ENCODE assay signal across 10 cellular contexts in the genomic region with DNA sequence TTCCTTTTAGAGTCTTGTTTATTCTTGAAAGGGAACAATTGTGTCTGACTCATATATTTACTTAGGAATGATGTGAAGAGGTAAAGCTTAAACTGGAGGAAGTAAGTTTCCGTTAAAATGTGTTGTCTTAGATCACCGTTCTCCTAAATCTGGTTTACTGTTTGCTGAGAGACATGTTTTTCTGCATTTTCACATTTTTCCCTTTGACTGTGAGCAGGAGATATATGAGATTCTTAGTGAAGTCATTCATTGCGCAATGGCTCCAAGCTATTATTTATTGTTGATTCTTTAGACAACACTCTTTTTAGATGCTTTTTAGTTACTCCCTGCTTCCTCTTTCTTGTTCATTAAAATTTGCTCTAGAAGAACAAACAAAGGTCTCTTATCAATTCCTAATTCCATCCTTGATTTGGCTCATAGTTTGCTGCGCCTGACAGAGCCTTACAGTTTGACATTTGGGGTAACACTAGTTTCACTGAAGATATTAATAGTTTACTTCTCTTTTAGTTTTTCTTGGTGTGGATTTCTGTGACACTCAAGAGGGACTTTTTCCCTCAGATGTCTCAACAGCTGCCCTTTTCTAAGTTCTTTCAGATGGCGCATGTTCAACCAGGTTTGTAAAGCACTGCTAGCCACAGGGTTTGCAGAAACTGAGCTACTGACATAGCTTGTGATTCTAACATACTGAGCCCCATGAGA. TPM values are rescaled to one million over a fixed set of nuclear protein-coding genes. Genes with fewer than 3 reads are reported as not detected.
A peak's percentile ranks its signal among the peaks of the same experiment; 100 is the strongest.
DNase-seq lines count a peak whose midpoint lies in the region; ATAC-seq and TF ChIP-seq lines count a peak whose summit lies in the region.
"Had no signal": no experiment of that assay in that cellular context is flagged by ENCODE, and none has a peak within 500 bp of the region (broad histone marks: within the 10 kb centered on the region; RNA-seq: fewer than 3 reads in every experiment).

No MANE protein-coding gene starts in this region.

- H3K36me3 ChIP-seq in esophagus squamous epithelium = no peaks in the 10 kb centered on the region

- ATAC-seq in GM19438 (IDR thresholded peaks at IDR 0.05; ENCODE audit: low read depth, unreplicated experiment) = peak; percentile 47
- ATAC-seq in HG03354 (IDR thresholded peaks at IDR 0.05; ENCODE audit: poor library complexity, severe bottlenecking, unreplicated experiment) = peak; percentile 63

- TF ChIP-seq CTCF in AG10803 (conservative IDR thresholded peaks at IDR 0.05; ENCODE audit: low read length) (no peak), cardiac fibroblast (IDR thresholded peaks at IDR 0.05; ENCODE audit: low read depth, low read length) (no peak), esophagus squamous epithelium (IDR thresholded peaks at IDR 0.05) (no peak)

- H3K27ac ChIP-seq in esophagus squamous epithelium = peak overlapping the region in 1 of 4 donors; percentile 9
- H3K27ac ChIP-seq: VCaP had no signal

- no peak for TF ChIP-seq POLR2A in esophagus squamous epithelium (IDR thresholded peaks at IDR 0.05)

- intact Hi-C loops in esophagus squamous epithelium (cut with DNase I) = no loop called here

- 48 to 52% methylated on average over 5 of the region's 5 CpGs for WGBS in esophagus squamous epithelium, 2 donors

- H3K9me3 ChIP-seq in esophagus squamous epithelium = no peaks in the 10 kb centered on the region

- H3K27me3 ChIP-seq in esophagus squamous epithelium = no peaks in the 10 kb centered on the region

- H3K4me1 ChIP-seq in esophagus squamous epithelium = peaks cover 0 to 21% (median 0%) of the 10 kb centered on the region in 3 donors

- DNase-seq in AG10803 (ENCODE audit: low read depth) = peak; percentile 10
- peak; percentile 28 to 58 for DNase-seq in cardiac fibroblast (ENCODE audit: low read depth in 2 of 2)
- no peak for DNase-seq in NCI-H1930 (lab: John Stamatoyannopoulos, UW)
- no peak for DNase-seq in 8988T
- DNase-seq in activated naive CD4-positive, alpha-beta T cell treated with Interleukin-2 at 50 U/mL for 16 hours = no peak
- no peak for DNase-seq in esophagus squamous epithelium (lab: John Stamatoyannopoulos, UW)
- DNase-seq: EL had no signal

- H3K4me3 ChIP-seq in AG10803 (ENCODE audit: low read length) = no peak overlapping the region
- no peak overlapping the region for H3K4me3 ChIP-seq in cardiac fibroblast (replicated peaks in 1 of 2; ENCODE audit: low read depth in 2 of 2, low read length in 2 of 2)
- H3K4me3 ChIP-seq in esophagus squamous epithelium = no peak overlapping the region

RNA-seq across cellular contexts. Expression of gene CLECL1, which starts 11.4 kb away (rescaled TPM):
- 1 to 10 TPM in 1 of 4 donors, not detected in 3; 1.1 TPM for total RNA-seq in esophagus squamous epithelium

RNA-seq across cellular contexts. Expression of gene CD69, which starts 39.2 kb away (rescaled TPM):
- total RNA-seq in esophagus squamous epithelium = 1 to 10 TPM in 3 of 4 donors, under 1 TPM in 1; 0.99 to 6.7 (median 2.7) TPM

RNA-seq across cellular contexts. Expression of gene CLEC2D, which starts 52.0 kb away (rescaled TPM):
- 10 to 100 TPM in 1 of 4 donors, 1 to 10 TPM in 3; 1.6 to 11.8 (median 4.3) TPM for total RNA-seq in esophagus squamous epithelium

Comparison
In these comparisons a context has a peak if more than half of its experiments do, and no peak if none do; other contexts are left out.
1. DNase-seq: peak in AG10803 (single experiment) and cardiac fibroblast (2 of 2); none in NCI-H1930 (0 of 2), 8988T (single experiment), activated naive CD4-positive, alpha-beta T cell treated with Interleukin-2 at 50 U/mL for 16 hours (single experiment) and esophagus squamous epithelium (single experiment).